13 cellular contexts compared by ENCODE assay signal in genomic region chr4:7808752-7809151, GRCh38.
DNase-seq lines count a peak whose midpoint lies in the region; ATAC-seq and TF ChIP-seq lines count a peak whose summit lies in the region.
"Had no signal": no experiment of that assay in that cellular context is flagged by ENCODE, and none has a peak within 500 bp of the region (broad histone marks: within the 10 kb centered on the region; RNA-seq: fewer than 3 reads in every experiment).

No MANE protein-coding gene starts in this region.

- ATAC-seq in heart right ventricle = no peak
- ATAC-seq in Right ventricle myocardium superior (ENCODE audit: poor library complexity) = no peak
- no peak for ATAC-seq in GM21528 (IDR thresholded peaks at IDR 0.05; ENCODE audit: low FRiP score, unreplicated experiment)

- TF ChIP-seq POLR2A in suprapubic skin (IDR thresholded peaks at IDR 0.05) = no peak

- TF ChIP-seq CTCF in heart right ventricle (IDR thresholded peaks at IDR 0.05) (no peak), fibroblast of villous mesenchyme (IDR thresholded peaks at IDR 0.05; ENCODE audit: insufficient read depth, low read depth, low read length) (no peak), suprapubic skin (IDR thresholded peaks at IDR 0.05) (no peak)

- TF ChIP-seq EP300 in suprapubic skin (IDR thresholded peaks at IDR 0.05) = no peak

- no peaks in the 10 kb centered on the region for H3K9me3 ChIP-seq in heart right ventricle
- H3K9me3 ChIP-seq in suprapubic skin = no peaks in the 10 kb centered on the region
- H3K9me3 ChIP-seq: ascending aorta, prostate gland had no signal

- H3K27ac ChIP-seq in heart right ventricle (peak overlapping the region in 6 of 10 donors; percentile 78 to 91 (median 88)), suprapubic skin (no peak overlapping the region)
- H3K27ac ChIP-seq: ascending aorta, prostate gland had no signal

- 81 to 87% methylated on average over 6 of the region's 6 CpGs for WGBS in heart right ventricle, 2 donors
- WGBS in suprapubic skin = 73% methylated on average over 6 of the region's 6 CpGs

- H3K4me1 ChIP-seq in heart right ventricle (peaks cover 16 to 82% (median 55%) of the 10 kb centered on the region in 9 donors), suprapubic skin (peaks cover 24% of the 10 kb centered on the region)

- H3K4me3 ChIP-seq in heart right ventricle = no peak overlapping the region
- H3K4me3 ChIP-seq in fibroblast of villous mesenchyme (ENCODE audit: low read depth, low read length) = no peak overlapping the region
- H3K4me3 ChIP-seq in suprapubic skin = no peak overlapping the region
- H3K4me3 ChIP-seq: ascending aorta, prostate gland had no signal

- H3K36me3 ChIP-seq in heart right ventricle (peaks cover 0 to 23% (median 0%) of the 10 kb centered on the region in 9 donors), suprapubic skin (peaks cover 27% of the 10 kb centered on the region)
- H3K36me3 ChIP-seq: prostate gland had no signal

- DNase-seq in heart right ventricle (no peak), Right ventricle myocardium superior (no peak), astrocyte of the hippocampus (ENCODE audit: low read depth, low spot score) (peak; percentile 52), fibroblast of villous mesenchyme (ENCODE audit: low read depth) (peak; percentile 85), suprapubic skin (ENCODE audit: low spot score in 2 of 2) (peak; percentile 0 to 18), NCI-H2081 (lab: John Stamatoyannopoulos, UW) (no peak), midbrain (lab: John Stamatoyannopoulos, UW) (no peak)
- DNase-seq: activated CD4-positive, alpha-beta T cell treated with anti-CD3 and anti-CD28 coated beads, Interleukin-2, amount 10 ng/mL, durations not matched to agents 24 days and 14 days; stimulated activated CD4-positive, alpha-beta T cell treated with anti-CD3 and anti-CD28 coated beads, Interleukin-4, amount 100 ng/mL, for 1 hour; stimulated activated naive CD4-positive, alpha-beta T cell had no signal

- intact Hi-C loops in heart right ventricle (cut with DNase I) (loop anchor here in 5 of 10 donors (5.0 to 10.0 kb wide), 3 partner anchors 34 to 179 kb away; partner anchors contain the start of gene AFAP1 (in 1 of the 5)), Right ventricle myocardium superior (cut with DNase I) (no loop called here)

- H3K27me3 ChIP-seq in heart right ventricle (no peaks in the 10 kb centered on the region), suprapubic skin (no peaks in the 10 kb centered on the region)
- H3K27me3 ChIP-seq: ascending aorta had no signal

Comparison
In these comparisons a context has a peak if more than half of its experiments do, and no peak if none do; other contexts are left out.
1. DNase-seq: peak in astrocyte of the hippocampus (single experiment), fibroblast of villous mesenchyme (single experiment) and suprapubic skin (2 of 2); none in heart right ventricle (0 of 2), Right ventricle myocardium superior (single experiment), NCI-H2081 (0 of 2) and midbrain (single experiment).